ENCODE assay signal across 27 cellular contexts in genomic region chr18:36350211-36350610, GRCh38. TPM values are rescaled to one million over a fixed set of nuclear protein-coding genes. Genes with fewer than 3 reads are reported as not detected.
DNase-seq lines count a peak whose midpoint lies in the region; ATAC-seq and TF ChIP-seq lines count a peak whose summit lies in the region.
"Had no signal": no experiment of that assay in that cellular context is flagged by ENCODE, and none has a peak within 500 bp of the region (broad histone marks: within the 10 kb centered on the region; RNA-seq: fewer than 3 reads in every experiment).

No MANE protein-coding gene starts in this region.

- no peak overlapping the region for H2AK5ac ChIP-seq in IMR-90 (ENCODE audit: low read depth, low read length)

- no peak overlapping the region for H3K23ac ChIP-seq in IMR-90 (ENCODE audit: low read depth, low read length)

- no TSS peak for BruUV-seq in IMR-90 (replicated peaks; lab: Mats Ljungman, UMichigan)

- H3K79me2 ChIP-seq in neural progenitor cell (ENCODE audit: low read depth), result peaks cover 89% of the 10 kb centered on the region

- peaks cover 16% of the 10 kb centered on the region for H3K4me1 Mint-ChIP-seq in neural progenitor cell
- H3K4me1 Mint-ChIP-seq: activated naive CD8-positive, alpha-beta T cell treated with anti-CD3 and anti-CD28 coated beads, Interleukin-2, amount 10 ng/mL, durations not matched to agents 7 days and 5 days; CD8-positive, alpha-beta memory T cell; central memory CD8-positive, alpha-beta T cell had no signal

- H2AK9ac ChIP-seq in IMR-90 (replicated peaks; ENCODE audit: low read depth, low read length, poor library complexity), result no peak overlapping the region

- H3K4me2 ChIP-seq in IMR-90 (ENCODE audit: low read depth, low read length) (no peak overlapping the region), neural progenitor cell (no peak overlapping the region)
- H3K4me2 ChIP-seq: KMS-11 had no signal

- no peak for ATAC-seq in IMR-90 (ENCODE audit: low read depth)
- ATAC-seq in heart right ventricle, result peak in 6 of 8 donors; percentile 40 to 65 (median 54)
- no peak for ATAC-seq in HG02981 (IDR thresholded peaks at IDR 0.05; ENCODE audit: unreplicated experiment)
- ATAC-seq: activated CD4-positive, alpha-beta T cell treated with anti-CD3 and anti-CD28 coated beads for 36 hours; lower lobe of right lung had no signal

- H2BK15ac ChIP-seq in IMR-90 (ENCODE audit: low read depth, low read length), result no peak overlapping the region

- no peak overlapping the region for H4K91ac ChIP-seq in IMR-90 (ENCODE audit: insufficient read depth, low read depth, low read length)

- DNase-seq in IMR-90 (no peak), heart right ventricle (no peak), neural progenitor cell (ENCODE audit: low spot score) (no peak), DMS153 (lab: John Stamatoyannopoulos, UW) (no peak)
- no peak for DNase-seq in activated CD4-positive, alpha-beta T cell treated with anti-CD3 and anti-CD28 coated beads for 1 hour
- no peak for DNase-seq in stimulated activated CD4-positive, alpha-beta T cell treated with anti-CD3 and anti-CD28 coated beads, Interleukin-1b, Interleukin-23, amount 100 ng/mL, for 48 hours
- DNase-seq: activated CD4-positive, alpha-beta T cell treated with anti-CD3 and anti-CD28 coated beads for 36 hours; activated effector memory CD4-positive, alpha-beta T cell treated with anti-CD3 and anti-CD28 coated beads, Interleukin-2, amount 50 U/mL, for 16 hours; activated naive CD8-positive, alpha-beta T cell treated with anti-CD3 and anti-CD28 coated beads, Interleukin-2, amount 10 ng/mL, durations not matched to agents 7 days and 5 days; activated T-cell treated with anti-CD3 and anti-CD28 coated beads, Interleukin-2, amount 50 U/mL, for 1 hour; BE2C; CD8-positive, alpha-beta memory T cell; lower lobe of right lung; MM.1S; NCI-H1417 treated with DMSO at 0.1 percent for 48 hours; NCI-H2081; NCI-H226; NCI-H69; Peyer's patch; stimulated activated CD4-positive, alpha-beta T cell treated with anti-CD3 and anti-CD28 coated beads, Interleukin-15, amount 100 ng/mL, for 24 hours; stimulated activated naive CD4-positive, alpha-beta T cell treated with Interleukin-2 at 50 U/mL for 16 hours had no signal

- H3K4me3 Mint-ChIP-seq in neural progenitor cell, result no peak overlapping the region
- H3K4me3 Mint-ChIP-seq: activated CD4-positive, alpha-beta T cell treated with anti-CD3 and anti-CD28 coated beads for 36 hours; activated naive CD8-positive, alpha-beta T cell treated with anti-CD3 and anti-CD28 coated beads, Interleukin-2, amount 10 ng/mL, durations not matched to agents 7 days and 5 days; CD8-positive, alpha-beta memory T cell; central memory CD8-positive, alpha-beta T cell had no signal

- TF ChIP-seq POLR2A in IMR-90 (IDR thresholded peaks at IDR 0.05; ENCODE audit: low read depth, low read length), result no peak

- H3F3A ChIP-seq in neural progenitor cell (ENCODE audit: low read depth), result no peaks in the 10 kb centered on the region

- CTCF ChIA-PET in IMR-90 (lab: Yijun Ruan, JAX), result no interaction called here

- peaks cover 10% of the 10 kb centered on the region for H3K9me1 ChIP-seq in IMR-90 (ENCODE audit: insufficient read depth, low read length)

- H3K27ac ChIP-seq in 22Rv1, result peak overlapping the region; percentile 86
- no peak overlapping the region for H3K27ac ChIP-seq in IMR-90 (ENCODE audit: insufficient read depth, low read length)
- H3K27ac ChIP-seq in heart right ventricle, result peak overlapping the region in 5 of 10 donors; percentile 26 to 68 (median 46)
- H3K27ac ChIP-seq in neural progenitor cell, result peak overlapping the region; percentile 1
- H3K27ac ChIP-seq: KMS-11, lower lobe of right lung, Peyer's patch had no signal

- POLR2A ChIA-PET in IMR-90 (lab: Charles Lee; ENCODE audit: unreplicated experiment), result no interaction called here

- 0 out of 2 replicates have a peak overlapping the region, but pooled peaks have one; percentile 10 for H2BK20ac ChIP-seq in IMR-90 (ENCODE audit: low read depth, low read length)

- no peaks in the 10 kb centered on the region for H3K9me3 ChIP-seq in IMR-90 (ENCODE audit: control insufficient read depth, insufficient read depth, low read length)
- no peaks in the 10 kb centered on the region for H3K9me3 ChIP-seq in heart right ventricle
- no peaks in the 10 kb centered on the region for H3K9me3 ChIP-seq in neural progenitor cell (ENCODE audit: low read depth)
- H3K9me3 ChIP-seq: BE2C, lower lobe of right lung, Peyer's patch had no signal

- H3K79me1 ChIP-seq in IMR-90 (ENCODE audit: low read depth in 1 of 2, low read length in 2 of 2), result peaks cover 9 to 41% of the 10 kb centered on the region in 2 experiments; a peak in 3 of 4 replicates

- H2AFZ ChIP-seq in IMR-90 (replicated peaks; ENCODE audit: low read length, poor library complexity), result peak overlapping the region; percentile 18
- no peak overlapping the region for H2AFZ ChIP-seq in neural progenitor cell (replicated peaks)

- H3K9me3 Mint-ChIP-seq in neural progenitor cell, result no peaks in the 10 kb centered on the region
- H3K9me3 Mint-ChIP-seq: activated naive CD8-positive, alpha-beta T cell treated with anti-CD3 and anti-CD28 coated beads, Interleukin-2, amount 10 ng/mL, durations not matched to agents 7 days and 5 days; CD8-positive, alpha-beta memory T cell; central memory CD8-positive, alpha-beta T cell had no signal

- intact Hi-C loops in IMR-90 (cut with micrococcal nuclease), result no loop called here
- intact Hi-C loops in heart right ventricle (cut with DNase I), result loop anchor here in 1 of 10 donors (10.0 kb wide), 1 partner anchor 65 kb away; no protein-coding TSS in a partner anchor

- H4K5ac ChIP-seq in IMR-90 (ENCODE audit: low read depth, low read length), result no peak overlapping the region

- peaks cover 12% of the 10 kb centered on the region for H3K36me3 Mint-ChIP-seq in neural progenitor cell
- H3K36me3 Mint-ChIP-seq: activated naive CD8-positive, alpha-beta T cell treated with anti-CD3 and anti-CD28 coated beads, Interleukin-2, amount 10 ng/mL, durations not matched to agents 7 days and 5 days; CD8-positive, alpha-beta memory T cell had no signal

- TF ChIP-seq CTCF in 22Rv1 (IDR thresholded peaks at IDR 0.05) (no peak), IMR-90 (conservative IDR thresholded peaks at IDR 0.05; ENCODE audit: low read depth, low read length) (no peak), heart right ventricle (IDR thresholded peaks at IDR 0.05) (no peak), neural progenitor cell (IDR thresholded peaks at IDR 0.05) (no peak)

- peak overlapping the region; percentile 29 for H3K27ac Mint-ChIP-seq in neural progenitor cell
- H3K27ac Mint-ChIP-seq: activated CD4-positive, alpha-beta T cell treated with anti-CD3 and anti-CD28 coated beads for 36 hours; activated naive CD8-positive, alpha-beta T cell treated with anti-CD3 and anti-CD28 coated beads, Interleukin-2, amount 10 ng/mL, durations not matched to agents 7 days and 5 days; CD8-positive, alpha-beta memory T cell had no signal

- H4K8ac ChIP-seq in IMR-90 (ENCODE audit: low read depth in 2 of 2, low read length in 2 of 2), result no peak overlapping the region

- H3K27me3 ChIP-seq in IMR-90 (ENCODE audit: control insufficient read depth, insufficient read depth, low read length) (no peaks in the 10 kb centered on the region), heart right ventricle (no peaks in the 10 kb centered on the region), neural progenitor cell (no peaks in the 10 kb centered on the region)
- H3K27me3 ChIP-seq: BE2C, Peyer's patch had no signal

- no peak for TF ChIP-seq RAD21 in IMR-90 (IDR thresholded peaks at IDR 0.05; ENCODE audit: low read length)

- 67% methylated on average over 2 of the region's 4 CpGs; no CpG with 5 or more reads in 1 of the 2 experiments for WGBS in IMR-90 (ENCODE audit: extremely low coverage in 2 of 2, insufficient read length in 1 of 2), 2 experiments
- 37 to 48% methylated on average over 4 of the region's 4 CpGs for WGBS in heart right ventricle, 2 donors

- H3K27me3 Mint-ChIP-seq in neural progenitor cell (ENCODE audit: insufficient read depth, low read depth), result no peaks in the 10 kb centered on the region

- no peak overlapping the region for H2BK5ac ChIP-seq in IMR-90 (ENCODE audit: low read depth, low read length, poor library complexity, severe bottlenecking)

- H3K9ac ChIP-seq in IMR-90 (ENCODE audit: low read depth, low read length) (no peak overlapping the region), neural progenitor cell (no peak overlapping the region)
- H3K9ac ChIP-seq: KMS-11 had no signal

- H3K4me3 ChIP-seq in IMR-90 (ENCODE audit: insufficient read depth, low read depth, low read length), result no peak overlapping the region
- H3K4me3 ChIP-seq in heart right ventricle, result no peak overlapping the region
- H3K4me3 ChIP-seq in neural progenitor cell, result no peak overlapping the region
- H3K4me3 ChIP-seq: lower lobe of right lung, Peyer's patch had no signal

- H3K36me3 ChIP-seq in IMR-90 (ENCODE audit: control insufficient read depth, insufficient read depth, low read length) (no peaks in the 10 kb centered on the region), heart right ventricle (no peaks in the 10 kb centered on the region), neural progenitor cell (no peaks in the 10 kb centered on the region)
- H3K36me3 ChIP-seq: BE2C, lower lobe of right lung, Peyer's patch had no signal

- in situ Hi-C loops in IMR-90 (cut with MboI; ENCODE audit: low sequenced_read_pairs), result no loop called here

- no peak overlapping the region for H3K18ac ChIP-seq in IMR-90 (ENCODE audit: low read depth, low read length)

- H2BK120ac ChIP-seq in IMR-90 (ENCODE audit: low read depth, low read length), result no peak overlapping the region; the same call in 1 of the 2 replicates

- dilution Hi-C loops in IMR-90 (cut with HindIII; ENCODE audit: low sequenced_read_pairs, unreplicated experiment), result no loop called here

- no peak overlapping the region for H3K14ac ChIP-seq in IMR-90 (replicated peaks; ENCODE audit: low read depth, low read length)

- H3K56ac ChIP-seq in IMR-90 (ENCODE audit: extremely low read depth, insufficient read depth, low read length), result no peak overlapping the region

- H4K20me1 ChIP-seq in IMR-90 (ENCODE audit: insufficient read depth, low read length) (no peaks in the 10 kb centered on the region), neural progenitor cell (ENCODE audit: low read depth) (peaks cover 71% of the 10 kb centered on the region)

- no peak overlapping the region; the same call in 1 of the 2 replicates for H3K4ac ChIP-seq in IMR-90 (ENCODE audit: low read depth, low read length)

- H3K4me1 ChIP-seq in IMR-90 (ENCODE audit: control insufficient read depth, insufficient read depth, low read length) (peaks cover 10% of the 10 kb centered on the region), heart right ventricle (peaks cover 3 to 61% (median 21%) of the 10 kb centered on the region in 9 donors), neural progenitor cell (peaks cover 22% of the 10 kb centered on the region)
- H3K4me1 ChIP-seq: BE2C, lower lobe of right lung had no signal

RNA-seq across cellular contexts. Expression of gene FHOD3, which starts 52.7 kb away (rescaled TPM):
- total RNA-seq in IMR-90 (2012; rRNA removed) (16.0 and 16.7 TPM in 2 replicates), heart right ventricle (100 to 1,000 TPM; 280 to 484 (median 406) TPM), neural progenitor cell (ENCODE audit: low replicate concordance) (69.7 and 70.2 TPM in 2 replicates)
- polyA plus RNA-seq in IMR-90 (2012; rRNA removed) (12.5 and 14.6 TPM in 2 replicates), heart right ventricle (100 to 1,000 TPM in 1 of 2 donors, 10 to 100 TPM in 1; 81.8 to 298 TPM)
- 12.4 and 13.2 TPM in 2 replicates for polyA plus RNA-seq in IMR-90 (2012; cell fraction: cytosol; rRNA removed)
- 11.6 and 25.1 TPM in 2 replicates for polyA plus RNA-seq in IMR-90 (2012; cell fraction: nucleus; rRNA removed; ENCODE audit: low replicate concordance)
- total RNA-seq: activated CD4-positive, alpha-beta T cell treated with anti-CD3 and anti-CD28 coated beads for 36 hours; activated CD8-positive, alpha-beta memory T cell treated with anti-CD3 and anti-CD28 coated beads for 36 hours; activated naive CD8-positive, alpha-beta T cell treated with anti-CD3 and anti-CD28 coated beads, Interleukin-2, amount 10 ng/mL, durations not matched to agents 7 days and 5 days; CD8-positive, alpha-beta memory T cell; T-helper 1 cell treated with Interleukin-12 subunit alpha and Interleukin-12 subunit beta and Interleukin-4 antibody, amounts not matched to agents 30 ng/mL and 1 ng/mL, for 36 hours had no signal
- polyA plus RNA-seq: CD8-positive, alpha-beta memory T cell had no signal

Comparison
In these comparisons a context has a peak if more than half of its experiments do, and no peak if none do; other contexts are left out.
1. ATAC-seq: peak in heart right ventricle (6 of 8); none in IMR-90 (single experiment) and HG02981 (single experiment).